In the genomic region with DNA sequence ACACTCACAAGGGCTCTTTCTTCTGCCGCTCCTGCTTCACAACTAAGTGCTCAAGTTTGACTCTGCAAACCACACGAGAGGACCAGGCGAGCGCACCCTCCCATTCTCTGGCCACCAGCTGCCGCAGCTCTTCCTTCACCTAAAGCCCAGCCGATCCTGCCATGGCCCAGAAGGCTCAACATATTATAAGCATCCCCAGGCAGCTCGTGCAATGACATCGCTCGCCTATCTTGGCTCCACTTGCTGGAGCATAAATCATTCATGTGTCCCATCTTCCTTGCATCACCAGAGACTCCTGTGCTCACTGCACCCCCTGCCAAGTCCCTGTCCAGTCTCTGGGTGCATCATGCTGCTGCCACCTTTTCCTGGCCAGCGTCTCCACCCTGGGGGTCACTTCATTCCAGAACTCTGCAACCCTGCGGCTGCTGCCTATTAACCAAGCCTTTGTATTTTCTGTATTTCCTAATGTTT, we compare ENCODE assay signal across 18 cellular contexts. TPM values are rescaled to one million over a fixed set of nuclear protein-coding genes. Genes with fewer than 3 reads are reported as not detected.
DNase-seq lines count a peak whose midpoint lies in the region; ATAC-seq and TF ChIP-seq lines count a peak whose summit lies in the region.
"Had no signal": no experiment of that assay in that cellular context is flagged by ENCODE, and none has a peak within 500 bp of the region (broad histone marks: within the 10 kb centered on the region; RNA-seq: fewer than 3 reads in every experiment).

No MANE protein-coding gene starts in this region.

- intact Hi-C loops in cardiac septum (cut with DNase I), result no loop called here
- intact Hi-C loops in left cardiac atrium (cut with DNase I), result no loop called here

- POLR2A ChIA-PET in T-cell (lab: Charles Lee), result no interaction called here

- CTCF ChIA-PET in T-cell (lab: Charles Lee), result no interaction called here

- ATAC-seq in left cardiac atrium (no peak), T-cell (replicated peaks in 1 of 4) (no peak)
- ATAC-seq: Right ventricle myocardium inferior, WTC11 had no signal

- H3K36me3 ChIP-seq in effector memory CD4-positive, alpha-beta T cell (ENCODE audit: control insufficient read depth, insufficient read depth, low read length), result no peaks in the 10 kb centered on the region
- H3K36me3 ChIP-seq: left ventricle myocardium inferior, prostate gland had no signal

- H3K27ac ChIP-seq in effector memory CD4-positive, alpha-beta T cell (ENCODE audit: insufficient read depth, low read length, poor library complexity, severe bottlenecking), result no peak overlapping the region
- H3K27ac ChIP-seq: left ventricle myocardium inferior, prostate gland, tibial nerve had no signal

- no peaks in the 10 kb centered on the region for H3K27me3 ChIP-seq in effector memory CD4-positive, alpha-beta T cell (replicated peaks; ENCODE audit: control insufficient read depth, insufficient read depth, low read length, poor library complexity, severe bottlenecking)
- H3K27me3 ChIP-seq: tibial nerve had no signal

- H3K36me3 Mint-ChIP-seq in nephron progenitor cell (ENCODE audit: low read depth) (peaks cover 22% of the 10 kb centered on the region), T-cell (no peaks in the 10 kb centered on the region)
- H3K36me3 Mint-ChIP-seq: stimulated activated naive B cell treated with anti-CD40 and anti-IgM and Interleukin-4, amounts not matched to agents 10 μg/mL and 1 μg/mL and 100 μg/mL, for 72 hours had no signal

- H3K4me3 ChIP-seq in effector memory CD4-positive, alpha-beta T cell (ENCODE audit: insufficient read depth, low read depth, low read length, poor library complexity, severe bottlenecking), result peak overlapping the region; percentile 5
- H3K4me3 ChIP-seq: left ventricle myocardium inferior, prostate gland, tibial nerve had no signal

- H3K4me1 ChIP-seq in effector memory CD4-positive, alpha-beta T cell (ENCODE audit: control insufficient read depth, insufficient read depth, low read length, poor library complexity, severe bottlenecking), result peaks cover 14% of the 10 kb centered on the region
- H3K4me1 ChIP-seq: left ventricle myocardium inferior, prostate gland, tibial nerve had no signal

- no peaks in the 10 kb centered on the region for H3K9me3 ChIP-seq in effector memory CD4-positive, alpha-beta T cell (ENCODE audit: control insufficient read depth, low read length)
- H3K9me3 ChIP-seq: left ventricle myocardium inferior, prostate gland, tibial nerve had no signal

- TF ChIP-seq CTCF in nephron progenitor cell (IDR thresholded peaks at IDR 0.05), result no peak

- H3K9me3 Mint-ChIP-seq in nephron progenitor cell, result no peaks in the 10 kb centered on the region
- H3K9me3 Mint-ChIP-seq in T-cell, result no peaks in the 10 kb centered on the region
- H3K9me3 Mint-ChIP-seq: activated T-helper 2 cell treated with anti-CD3 and anti-CD28 coated beads, Interferon-gamma antibody, Interleukin-2, Interleukin-4, amounts not matched to agents 10 μg/mL and 5 μg/mL and 100 μg/mL, durations not matched to agents 14 hours and 24 hours and 36 hours; stimulated activated naive B cell treated with anti-CD40 and anti-IgM and Interleukin-4, amounts not matched to agents 10 μg/mL and 1 μg/mL and 100 μg/mL, for 72 hours; WTC11 had no signal

- H3K4me3 Mint-ChIP-seq in nephron progenitor cell (no peak overlapping the region), T-cell (peak overlapping the region in 1 of 3 donors; percentile 72)
- H3K4me3 Mint-ChIP-seq: stimulated activated naive B cell treated with anti-CD40 and anti-IgM and Interleukin-4, amounts not matched to agents 10 μg/mL and 1 μg/mL and 100 μg/mL, for 72 hours; WTC11 had no signal

- H3K4me1 Mint-ChIP-seq in nephron progenitor cell, result peaks cover 22% of the 10 kb centered on the region
- H3K4me1 Mint-ChIP-seq in T-cell, result peaks cover 20 to 27% (median 24%) of the 10 kb centered on the region in 3 donors

- H3K27me3 Mint-ChIP-seq in nephron progenitor cell (ENCODE audit: low read depth, poor library complexity) (peaks cover 14% of the 10 kb centered on the region), T-cell (no peaks in the 10 kb centered on the region)

- DNase-seq in cardiac septum (ENCODE audit: low spot score) (peak; percentile 47), left cardiac atrium (no peak), nephron progenitor cell (no peak), NAMALWA (ENCODE audit: low spot score) (no peak), nucleus accumbens (lab: John Stamatoyannopoulos, UW) (no peak), T-cell (no peak)
- no peak for DNase-seq in effector memory CD4-positive, alpha-beta T cell
- DNase-seq in activated CD8-positive, alpha-beta memory T cell treated with anti-CD3 and anti-CD28 coated beads for 24 hours, result no peak
- DNase-seq: left ventricle myocardium inferior; MM.1S; NCI-H2029 treated with DMSO at 0.1 percent for 48 hours; NCI-H510A; stimulated activated naive B cell treated with anti-CD40 and anti-IgM and Interleukin-4, amounts not matched to agents 10 μg/mL and 1 μg/mL and 100 μg/mL, for 72 hours had no signal

- peak overlapping the region; percentile 26 for H3K27ac Mint-ChIP-seq in nephron progenitor cell
- no peak overlapping the region for H3K27ac Mint-ChIP-seq in T-cell
- H3K27ac Mint-ChIP-seq: activated T-helper 2 cell treated with anti-CD3 and anti-CD28 coated beads, Interferon-gamma antibody, Interleukin-2, Interleukin-4, amounts not matched to agents 10 μg/mL and 5 μg/mL and 100 μg/mL, durations not matched to agents 14 hours and 24 hours and 36 hours; stimulated activated naive B cell treated with anti-CD40 and anti-IgM and Interleukin-4, amounts not matched to agents 10 μg/mL and 1 μg/mL and 100 μg/mL, for 72 hours; WTC11 had no signal

RNA-seq across cellular contexts. Expression of a gene that starts 59.0 kb away (rescaled TPM):
- total RNA-seq in cardiac septum, result 8.8 TPM
- total RNA-seq in left cardiac atrium, result 1 to 10 TPM; 6.7 to 8.8 TPM
- total RNA-seq in T-cell, result 10 to 100 TPM; 18.8 to 42.6 (median 33.6) TPM
